In the genomic region with DNA sequence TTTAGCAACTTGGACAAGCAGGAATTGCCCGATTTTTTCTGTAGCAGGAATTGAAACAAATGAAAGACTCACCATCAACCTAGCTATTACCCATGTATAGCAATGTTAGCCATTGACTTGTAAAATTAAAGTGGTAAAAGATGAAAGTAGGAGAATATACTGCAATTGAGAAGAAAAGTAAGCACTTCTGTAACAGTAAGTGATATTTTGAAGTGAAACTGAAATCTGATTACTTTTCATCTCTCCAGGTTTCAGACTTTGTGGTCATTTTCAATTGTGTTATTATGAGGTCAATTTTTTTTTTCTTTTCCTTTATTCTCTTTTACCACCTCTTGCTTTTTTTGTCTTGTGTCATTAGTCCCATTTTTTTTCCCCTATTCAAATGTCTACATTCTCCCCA, we compare ENCODE assay signal across 21 cellular contexts.
"Had no signal": no experiment of that assay in that cellular context is flagged by ENCODE, and none has a peak within 500 bp of the region (broad histone marks: within the 10 kb centered on the region; RNA-seq: fewer than 3 reads in every experiment).

No MANE protein-coding gene starts in this region.

- H3K27ac ChIP-seq: body of pancreas, esophagus muscularis mucosa, heart right ventricle, left ventricle myocardium inferior, testis, transverse colon had no signal

- H3K4me1 ChIP-seq: esophagus muscularis mucosa, heart right ventricle, left ventricle myocardium inferior, testis, transverse colon had no signal

- H3K36me3 ChIP-seq: esophagus muscularis mucosa, heart right ventricle, left ventricle myocardium inferior, transverse colon had no signal

- H3K9me3 ChIP-seq: body of pancreas, esophagus muscularis mucosa, testis had no signal

- H3K4me3 ChIP-seq: body of pancreas, esophagus muscularis mucosa, heart right ventricle, left ventricle myocardium inferior, testis, transverse colon had no signal

- ATAC-seq: activated CD8-positive, alpha-beta memory T cell treated with anti-CD3 and anti-CD28 coated beads, Interleukin-2, amount 10 ng/mL, durations not matched to agents 7 days and 5 days; activated CD8-positive, alpha-beta T cell treated with anti-CD3 and anti-CD28 coated beads, Interleukin-2, amount 10 ng/mL, durations not matched to agents 7 days and 5 days; activated T-cell treated with anti-CD3 and anti-CD28 coated beads, Interleukin-2, amount 50 U/mL, for 72 hours; body of pancreas; heart right ventricle; right cardiac atrium had no signal

- DNase-seq: activated B cell treated with CpG ODN at 0.5 μM for 24 hours; activated CD4-positive, alpha-beta T cell treated with anti-CD3 and anti-CD28 coated beads, Interleukin-2, amount 50 U/mL, for 1 hour; activated CD8-positive, alpha-beta memory T cell treated with anti-CD3 and anti-CD28 coated beads, Interleukin-2, amount 10 ng/mL, durations not matched to agents 7 days and 5 days; activated CD8-positive, alpha-beta T cell treated with anti-CD3 and anti-CD28 coated beads, Interleukin-2, amount 10 ng/mL, durations not matched to agents 7 days and 5 days; activated effector memory CD4-positive, alpha-beta T cell treated with Interleukin-2 at 50 U/mL for 16 hours; activated naive CD4-positive, alpha-beta T cell treated with Interleukin-2 at 50 U/mL for 16 hours; activated T-cell treated with anti-CD3 and anti-CD28 coated beads, Interleukin-2, amount 50 U/mL, for 72 hours; aorta; body of pancreas; dermis blood vessel endothelial cell; effector CD4-positive, alpha-beta T cell; foreskin melanocyte; heart right ventricle; left ventricle myocardium inferior; posterior cingulate gyrus; right cardiac atrium; stimulated activated CD4-positive, alpha-beta T cell treated with anti-CD3 and anti-CD28 coated beads, Interleukin-2, amount 100 ng/mL, for 48 hours; stimulated activated naive CD4-positive, alpha-beta T cell treated with Interleukin-2 at 50 U/mL for 16 hours; testis; transverse colon had no signal

- H3K27me3 ChIP-seq: body of pancreas, esophagus muscularis mucosa, heart right ventricle, testis, transverse colon had no signal
